8 cellular contexts compared by ENCODE assay signal in the genomic region with DNA sequence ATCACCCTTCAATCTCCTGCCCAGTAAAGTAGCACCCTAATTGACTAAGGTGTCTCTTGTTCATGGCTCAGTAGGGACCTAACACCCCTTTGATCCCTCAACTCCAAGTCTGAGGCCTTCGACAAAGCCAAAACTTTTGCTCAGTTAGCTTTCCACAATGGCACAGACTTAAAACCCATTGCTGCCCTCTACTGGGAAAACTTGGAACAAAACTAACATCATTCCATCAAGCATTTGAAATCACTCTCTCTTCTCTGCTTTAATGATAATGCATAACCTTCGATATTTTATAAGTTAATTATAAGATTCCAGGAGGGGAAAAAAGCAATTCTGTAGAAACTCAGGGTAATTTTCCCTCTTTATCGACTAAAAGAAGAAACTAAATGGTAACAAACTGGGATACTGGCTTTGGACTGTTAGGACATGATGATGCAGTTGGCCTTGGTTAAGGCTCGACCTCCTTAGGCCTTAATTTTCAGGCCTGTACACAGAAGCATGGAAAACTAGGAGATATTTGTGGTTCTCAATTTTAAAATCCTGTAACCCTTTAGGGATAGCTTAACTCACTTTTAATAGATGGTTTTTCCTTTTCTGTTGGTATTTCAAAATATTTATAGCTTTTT.
A peak's percentile ranks its signal among the peaks of the same experiment; 100 is the strongest.
DNase-seq lines count a peak whose midpoint lies in the region; ATAC-seq and TF ChIP-seq lines count a peak whose summit lies in the region.

No MANE protein-coding gene starts in this region.

- TF ChIP-seq CTCF in AG04450 (IDR thresholded peaks at IDR 0.05; ENCODE audit: low read depth, low read length) (peak; percentile 69), astrocyte of the spinal cord (IDR thresholded peaks at IDR 0.05; ENCODE audit: low read depth, low read length) (peak; percentile 70), kidney epithelial cell (IDR thresholded peaks at IDR 0.05; ENCODE audit: insufficient read depth, low read length, poor library complexity, severe bottlenecking) (peak; percentile 66), thoracic aorta (IDR thresholded peaks at IDR 0.05) (peak; percentile 45)

- ATAC-seq in HG02840 (IDR thresholded peaks at IDR 0.05; ENCODE audit: low FRiP score, unreplicated experiment) (peak; percentile 79), thoracic aorta (ENCODE audit: insufficient number of reproducible peaks, low FRiP score, low read depth) (no peak)

- CTCF ChIA-PET in AG04450 (lab: Charles Lee) = interaction anchor here (0.6 to 5.7 kb wide), 112 partner anchors 12 to 1992 kb away, joined by 3 to 267 read pairs (median 5); a partner anchor contains a TSS

- H3K36me3 ChIP-seq in kidney epithelial cell (ENCODE audit: control insufficient read depth, insufficient read depth, low read length) (no peaks in the 10 kb centered on the region), thoracic aorta (no peaks in the 10 kb centered on the region)

- H3K4me1 ChIP-seq in thoracic aorta (ENCODE audit: control insufficient read depth in 1 of 2, low read depth in 2 of 2) = peaks cover 0 to 6% of the 10 kb centered on the region in 2 donors

- H3K9me3 ChIP-seq in AG04450 (ENCODE audit: control insufficient read depth, insufficient read depth, low read length) = no peaks in the 10 kb centered on the region
- no peaks in the 10 kb centered on the region for H3K9me3 ChIP-seq in thoracic aorta

- DNase-seq in AG04450 (ENCODE audit: low read depth, low spot score) (peak; percentile 32), GM03348 (ENCODE audit: low spot score) (peak; percentile 46), NCI-H2196 treated with DMSO at 0.1 percent for 48 hours (lab: John Stamatoyannopoulos, UW; ENCODE audit: unreplicated experiment) (peak; percentile 19), astrocyte of the spinal cord (ENCODE audit: low read depth, low spot score) (peak; percentile 78), kidney epithelial cell (ENCODE audit: low read depth) (peak; percentile 28), thoracic aorta (ENCODE audit: low spot score) (no peak)
- DNase-seq in stimulated activated CD4-positive, alpha-beta T cell treated with anti-CD3 and anti-CD28 coated beads, Interleukin-4, amount 100 ng/mL, for 1 hour = no peak

- H3K4me3 ChIP-seq in AG04450 (ENCODE audit: low read depth, low read length) (no peak overlapping the region), astrocyte of the spinal cord (ENCODE audit: low read depth, low read length) (no peak overlapping the region), kidney epithelial cell (ENCODE audit: low read depth, low read length) (no peak overlapping the region), thoracic aorta (no peak overlapping the region)

- H3K27ac ChIP-seq in AG04450 (ENCODE audit: low read depth, low read length) (no peak overlapping the region), thoracic aorta (no peak overlapping the region)

- POLR2A ChIA-PET in AG04450 (lab: Yijun Ruan, JAX) = no interaction called here

- H3K27me3 ChIP-seq in AG04450 (ENCODE audit: control insufficient read depth, insufficient read depth, low read length) = no peaks in the 10 kb centered on the region
- no peaks in the 10 kb centered on the region for H3K27me3 ChIP-seq in kidney epithelial cell (ENCODE audit: control insufficient read depth, insufficient read depth, low read length)
- no peaks in the 10 kb centered on the region for H3K27me3 ChIP-seq in thoracic aorta (replicated peaks; ENCODE audit: insufficient read depth)

- in situ Hi-C loops in astrocyte of the spinal cord (cut with HindIII; ENCODE audit: low sequenced_read_pairs) = no loop called here

Comparison
In these comparisons a context has a peak if more than half of its experiments do, and no peak if none do; other contexts are left out.
1. DNase-seq: peak in AG04450 (single experiment), GM03348 (single experiment), NCI-H2196 treated with DMSO at 0.1 percent for 48 hours (single experiment), astrocyte of the spinal cord (single experiment) and kidney epithelial cell (single experiment); none in thoracic aorta (single experiment) and stimulated activated CD4-positive, alpha-beta T cell treated with anti-CD3 and anti-CD28 coated beads, Interleukin-4, amount 100 ng/mL, for 1 hour (single experiment).
2. Peak in every context shown above with its lines, with median percentiles within 50 percentile points of each other: CTCF ChIP-seq.